1 cellular context compared by ENCODE assay signal in the genomic region with DNA sequence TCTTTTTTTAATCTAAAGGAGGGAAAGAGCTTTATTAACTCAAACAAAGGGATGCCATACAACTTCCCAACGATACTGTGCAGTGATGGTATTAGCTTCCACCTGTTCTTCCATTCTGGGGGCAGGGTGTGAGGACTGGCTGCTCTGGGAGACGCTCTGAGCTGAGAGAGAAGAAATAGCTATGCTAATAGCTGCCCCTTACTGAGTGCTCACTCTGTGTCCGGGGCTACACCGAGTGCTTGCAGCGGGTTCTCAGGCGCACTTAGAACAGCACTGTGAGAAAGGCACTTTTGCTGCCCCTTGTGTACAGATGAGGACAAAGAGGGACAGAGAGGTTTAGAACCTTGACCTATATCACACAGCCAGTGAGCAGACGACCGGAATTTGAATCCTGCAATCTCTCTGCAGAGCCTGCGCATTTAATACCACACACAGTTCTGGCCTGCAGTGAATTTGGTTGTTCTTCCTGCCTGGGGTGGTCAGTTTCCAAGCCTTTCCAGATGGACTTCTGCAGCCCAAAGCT.
TF ChIP-seq lines count a peak whose summit lies in the region.

No MANE protein-coding gene starts in this region.

TF ChIP-seq in endothelial cell of umbilical vein, 7 proteins besides CTCF, POLR2A, EP300 and RAD21 (continued from another document):
- TF ChIP-seq, protein P1, sequence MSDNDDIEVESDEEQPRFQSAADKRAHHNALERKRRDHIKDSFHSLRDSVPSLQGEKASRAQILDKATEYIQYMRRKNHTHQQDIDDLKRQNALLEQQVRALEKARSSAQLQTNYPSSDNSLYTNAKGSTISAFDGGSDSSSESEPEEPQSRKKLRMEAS (IDR thresholded peaks at IDR 0.05; ENCODE audit: insufficient read depth, insufficient read length): no peak
- TF ChIP-seq JUN (IDR thresholded peaks at IDR 0.05; ENCODE audit: borderline replicate concordance, insufficient read depth, insufficient read length, low read depth) (no peak), POLR2AphosphoS5 (IDR thresholded peaks at IDR 0.05; ENCODE audit: insufficient read depth, low read depth, low read length) (no peak), GATA2 (IDR thresholded peaks at IDR 0.05; ENCODE audit: insufficient read depth, insufficient read length, low read depth, low read length) (no peak)
